In genomic region chr10:13395540-13395939, GRCh38 we compare ENCODE assay signal across 33 cellular contexts.
"Had no signal": no experiment of that assay in that cellular context is flagged by ENCODE, and none has a peak within 500 bp of the region (broad histone marks: within the 10 kb centered on the region; RNA-seq: fewer than 3 reads in every experiment).

No MANE protein-coding gene starts in this region.

- H3K36me3 ChIP-seq: brain microvascular endothelial cell, esophagus muscularis mucosa, gastrocnemius medialis, heart right ventricle, WERI-Rb-1 had no signal

- H3K4me1 Mint-ChIP-seq: activated CD4-positive, alpha-beta memory T cell treated with anti-CD3 and anti-CD28 coated beads, Interleukin-2, amount 10 ng/mL, durations not matched to agents 7 days and 5 days; activated CD4-positive, alpha-beta T cell treated with anti-CD3 and anti-CD28 coated beads, Interleukin-2, amount 10 ng/mL, durations not matched to agents 7 days and 5 days; activated T-helper 17 cell treated with anti-CD3 and anti-CD28 coated beads, Interleukin-2, amount 50 U/mL, for 72 hours; central memory CD8-positive, alpha-beta T cell; T-helper 17 cell had no signal

- H2AFZ ChIP-seq: hepatocyte had no signal

- H3K9me3 ChIP-seq: gastrocnemius medialis had no signal

- H3K4me3 Mint-ChIP-seq: activated CD4-positive, alpha-beta memory T cell treated with anti-CD3 and anti-CD28 coated beads, Interleukin-2, amount 10 ng/mL, durations not matched to agents 7 days and 5 days; activated CD4-positive, alpha-beta T cell treated with anti-CD3 and anti-CD28 coated beads, Interleukin-2, amount 10 ng/mL, durations not matched to agents 7 days and 5 days; activated naive CD8-positive, alpha-beta T cell; activated T-cell treated with anti-CD3 and anti-CD28 coated beads, Interleukin-2, amount 50 U/mL, for 24 hours; activated T-helper 17 cell treated with anti-CD3 and anti-CD28 coated beads, Interleukin-2, amount 50 U/mL, for 72 hours; central memory CD8-positive, alpha-beta T cell; effector memory CD8-positive, alpha-beta T cell; T-helper 17 cell; T-helper 2 cell treated with Interferon-gamma antibody and Interleukin-4, amounts not matched to agents 5 μg/mL and 100 μg/mL, for 36 hours had no signal

- H3K9me3 Mint-ChIP-seq: activated CD4-positive, alpha-beta memory T cell treated with anti-CD3 and anti-CD28 coated beads, Interleukin-2, amount 10 ng/mL, durations not matched to agents 7 days and 5 days; activated CD4-positive, alpha-beta T cell treated with anti-CD3 and anti-CD28 coated beads, Interleukin-2, amount 10 ng/mL, durations not matched to agents 7 days and 5 days; activated T-cell treated with anti-CD3 and anti-CD28 coated beads, Interleukin-2, amount 50 U/mL, for 24 hours; activated T-helper 17 cell treated with anti-CD3 and anti-CD28 coated beads, Interleukin-2, amount 50 U/mL, for 72 hours; central memory CD8-positive, alpha-beta T cell; effector memory CD8-positive, alpha-beta T cell; T-helper 2 cell treated with Interferon-gamma antibody and Interleukin-4, amounts not matched to agents 5 μg/mL and 100 μg/mL, for 36 hours had no signal

- ATAC-seq: activated T-helper 17 cell treated with anti-CD3 and anti-CD28 coated beads, Interleukin-2, amount 50 U/mL, for 72 hours; effector memory CD8-positive, alpha-beta T cell; foreskin keratinocyte; gastrocnemius medialis; heart right ventricle; T-helper 17 cell had no signal

- H3K27ac Mint-ChIP-seq: activated CD4-positive, alpha-beta memory T cell treated with anti-CD3 and anti-CD28 coated beads, Interleukin-2, amount 10 ng/mL, durations not matched to agents 7 days and 5 days; activated CD4-positive, alpha-beta T cell treated with anti-CD3 and anti-CD28 coated beads, Interleukin-2, amount 10 ng/mL, durations not matched to agents 7 days and 5 days; activated naive CD8-positive, alpha-beta T cell; activated T-cell treated with anti-CD3 and anti-CD28 coated beads, Interleukin-2, amount 50 U/mL, for 24 hours; activated T-helper 17 cell treated with anti-CD3 and anti-CD28 coated beads, Interleukin-2, amount 50 U/mL, for 72 hours; effector memory CD8-positive, alpha-beta T cell; T-helper 17 cell; T-helper 2 cell treated with Interferon-gamma antibody and Interleukin-4, amounts not matched to agents 5 μg/mL and 100 μg/mL, for 36 hours had no signal

- H3K4me3 ChIP-seq: esophagus muscularis mucosa, gastrocnemius medialis, heart right ventricle, hepatocyte had no signal

- H3K79me2 ChIP-seq: hepatocyte had no signal

- H3K4me1 ChIP-seq: esophagus muscularis mucosa, foreskin keratinocyte, heart right ventricle had no signal

- H3K27me3 ChIP-seq: brain microvascular endothelial cell, esophagus muscularis mucosa, gastrocnemius medialis, hepatocyte had no signal

- H3K27ac ChIP-seq: brain microvascular endothelial cell, esophagus muscularis mucosa, foreskin keratinocyte, gastrocnemius medialis, heart right ventricle, hepatocyte, WERI-Rb-1 had no signal

- DNase-seq: activated CD4-positive, alpha-beta memory T cell treated with anti-CD3 and anti-CD28 coated beads, Interleukin-2, amount 10 ng/mL, durations not matched to agents 7 days and 5 days; activated CD4-positive, alpha-beta T cell treated with anti-CD3 and anti-CD28 coated beads for 4 hours; activated CD4-positive, alpha-beta T cell treated with anti-CD3 and anti-CD28 coated beads, Interleukin-2, amount 10 ng/mL, durations not matched to agents 7 days and 5 days; activated CD4-positive, alpha-beta T cell treated with anti-CD3 and anti-CD28 coated beads, Interleukin-2, amount 50 U/mL, for 4 hours; activated CD4-positive, CD25-positive, alpha-beta regulatory T cell; activated CD4-positive, CD25-positive, alpha-beta regulatory T cell treated with anti-CD3 and anti-CD28 coated beads, Interleukin-2, amount 50 U/mL, for 72 hours; activated CD8-positive, alpha-beta memory T cell treated with anti-CD3 and anti-CD28 coated beads, Interleukin-2, amount 50 U/mL, for 48 hours; activated effector memory CD4-positive, alpha-beta T cell treated with Interleukin-2 at 50 U/mL for 16 hours; activated gamma-delta T cell treated with Interleukin-2 at 50 U/mL for 16 hours; activated naive CD4-positive, alpha-beta T cell treated with anti-CD3 and anti-CD28 coated beads, Interleukin-2, amount 50 U/mL, for 16 hours; activated naive CD4-positive, alpha-beta T cell treated with Interleukin-2 at 50 U/mL for 16 hours; activated T-cell treated with anti-CD3 and anti-CD28 coated beads for 4 hours; activated T-cell treated with anti-CD3 and anti-CD28 coated beads, Interleukin-2, amount 50 U/mL, for 24 hours; amniotic stem cell; anterior cingulate cortex; brain microvascular endothelial cell; cortex of kidney; dermis blood vessel endothelial cell; effector CD4-positive, alpha-beta T cell; effector memory CD8-positive, alpha-beta T cell; erythroblast; foreskin keratinocyte; gastrocnemius medialis; heart right ventricle; T-helper 17 cell; T1000; WERI-Rb-1 had no signal

- H3K4me2 ChIP-seq: hepatocyte had no signal
